9 cellular contexts compared by ENCODE assay signal in the genomic region with DNA sequence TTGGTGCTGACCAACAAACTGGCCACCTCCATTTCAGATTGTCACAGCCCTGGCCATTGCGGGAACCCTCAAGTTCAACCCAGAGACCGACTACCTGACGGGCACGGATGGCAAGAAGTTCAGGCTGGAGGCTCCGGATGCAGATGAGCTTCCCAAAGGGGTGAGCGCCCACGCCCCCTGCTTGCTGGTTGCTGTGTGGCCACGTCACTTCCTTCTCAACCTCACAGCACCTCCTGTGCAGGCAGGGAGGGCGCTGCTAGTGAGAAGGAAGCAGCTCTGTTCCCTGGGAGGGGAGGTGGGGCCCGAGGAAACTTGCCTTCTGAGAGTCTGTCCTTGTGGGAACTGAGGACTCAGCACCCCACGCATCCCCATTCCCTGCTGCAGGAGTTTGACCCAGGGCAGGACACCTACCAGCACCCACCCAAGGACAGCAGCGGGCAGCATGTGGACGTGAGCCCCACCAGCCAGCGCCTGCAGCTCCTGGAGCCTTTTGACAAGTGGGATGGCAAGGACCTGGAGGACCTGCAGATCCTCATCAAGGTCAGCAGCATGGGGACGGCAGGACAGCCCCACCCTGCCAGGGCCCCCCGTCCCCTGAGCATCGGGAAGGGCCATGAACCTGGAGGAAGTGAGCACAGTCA. TPM values are rescaled to one million over a fixed set of nuclear protein-coding genes. Genes with fewer than 3 reads are reported as not detected.
DNase-seq lines count a peak whose midpoint lies in the region; ATAC-seq and TF ChIP-seq lines count a peak whose summit lies in the region.
"Had no signal": no experiment of that assay in that cellular context is flagged by ENCODE, and none has a peak within 500 bp of the region (broad histone marks: within the 10 kb centered on the region; RNA-seq: fewer than 3 reads in every experiment).

No MANE protein-coding gene starts in this region.

- peaks cover 81% of the 10 kb centered on the region for H3K36me3 ChIP-seq in NT2/D1 (ENCODE audit: insufficient read depth, insufficient read length, low read length)
- H3K36me3 ChIP-seq in hepatocyte (replicated peaks; ENCODE audit: insufficient read depth, low read depth), result no peaks in the 10 kb centered on the region
- H3K36me3 ChIP-seq in PC-3 (ENCODE audit: low read depth, low read length), result peaks cover 24% of the 10 kb centered on the region

- BruUV-seq in PC-3 (replicated peaks; lab: Mats Ljungman, UMichigan), result no TSS peak

- peak; percentile 41 to 75 for ATAC-seq in activated T-cell treated with anti-CD3 and anti-CD28 coated beads, Interleukin-2, amount 50 U/mL, for 72 hours (replicated peaks in 1 of 2)
- ATAC-seq in PC-3, result no peak
- no peak for ATAC-seq in GM18502 (IDR thresholded peaks at IDR 0.05; ENCODE audit: poor library complexity, unreplicated experiment)

- H3F3A ChIP-seq in PC-3 (ENCODE audit: low read length, unreplicated experiment), result no peaks in the 10 kb centered on the region

- POLR2A ChIA-PET in PC-3 (lab: Charles Lee; ENCODE audit: unreplicated experiment), result no interaction called here

- H3K9me2 ChIP-seq in hepatocyte (replicated peaks; ENCODE audit: insufficient read depth) (no peaks in the 10 kb centered on the region), PC-3 (replicated peaks; ENCODE audit: low read length) (no peaks in the 10 kb centered on the region)

- peaks cover 13% of the 10 kb centered on the region for H3K4me1 Mint-ChIP-seq in activated T-cell treated with anti-CD3 and anti-CD28 coated beads, Interleukin-2, amount 50 U/mL, for 72 hours (ENCODE audit: low read depth)

- H3K9ac ChIP-seq in NT2/D1 (ENCODE audit: insufficient read length, low read depth) (peak overlapping the region; percentile 8), PC-3 (ENCODE audit: low read length) (no peak overlapping the region)

- H3K9me3 Mint-ChIP-seq in activated T-cell treated with anti-CD3 and anti-CD28 coated beads, Interleukin-2, amount 50 U/mL, for 72 hours, result no peaks in the 10 kb centered on the region
- H3K9me3 Mint-ChIP-seq: IgD-negative memory B cell had no signal

- peak overlapping the region; percentile 63 for H3K27ac Mint-ChIP-seq in activated T-cell treated with anti-CD3 and anti-CD28 coated beads, Interleukin-2, amount 50 U/mL, for 72 hours

- H4K20me1 ChIP-seq in hepatocyte (ENCODE audit: insufficient read depth, poor library complexity, severe bottlenecking), result no peaks in the 10 kb centered on the region
- H4K20me1 ChIP-seq in PC-3 (ENCODE audit: low read length), result no peaks in the 10 kb centered on the region

- DNase-seq in NT2/D1 (ENCODE audit: low read depth, low spot score) (no peak), hepatocyte (ENCODE audit: low spot score) (no peak), NCI-H345 treated with DMSO at 0.1 percent for 48 hours (lab: John Stamatoyannopoulos, UW; ENCODE audit: unreplicated experiment) (no peak), DMS53 treated with DMSO at 0.1 percent for 48 hours (lab: John Stamatoyannopoulos, UW; ENCODE audit: unreplicated experiment) (no peak), PC-3 (no peak)
- peak; percentile 52 for DNase-seq in activated T-cell treated with anti-CD3 and anti-CD28 coated beads, Interleukin-2, amount 50 U/mL, for 72 hours
- peak; percentile 32 to 49 for DNase-seq in stimulated activated CD8-positive, alpha-beta memory T cell treated with anti-CD3 and anti-CD28 coated beads, Interleukin-2, amount 100 ng/mL, for 48 hours (ENCODE audit: low read depth in 2 of 2)

- no peak overlapping the region for H3K4me3 Mint-ChIP-seq in activated T-cell treated with anti-CD3 and anti-CD28 coated beads, Interleukin-2, amount 50 U/mL, for 72 hours
- H3K4me3 Mint-ChIP-seq: IgD-negative memory B cell had no signal

- peaks cover 6% of the 10 kb centered on the region for H3K4me1 ChIP-seq in NT2/D1 (ENCODE audit: insufficient read depth, insufficient read length)
- no peaks in the 10 kb centered on the region for H3K4me1 ChIP-seq in hepatocyte (ENCODE audit: insufficient read depth)
- no peaks in the 10 kb centered on the region for H3K4me1 ChIP-seq in PC-3 (ENCODE audit: insufficient read depth, low read length)

- TF ChIP-seq CTCF in hepatocyte (IDR thresholded peaks at IDR 0.05; ENCODE audit: poor library complexity) (no peak), PC-3 (conservative IDR thresholded peaks at IDR 0.05; ENCODE audit: low read depth, low read length) (no peak)

- 91% methylated on average over 17 of the region's 17 CpGs for WGBS in hepatocyte (ENCODE audit: low lambda C conversion rate, missing lambda C conversion rate)

- no peaks in the 10 kb centered on the region for H3K27me3 Mint-ChIP-seq in activated T-cell treated with anti-CD3 and anti-CD28 coated beads, Interleukin-2, amount 50 U/mL, for 72 hours (ENCODE audit: low read depth)
- H3K27me3 Mint-ChIP-seq: IgD-negative memory B cell had no signal

- no peak overlapping the region for H2AFZ ChIP-seq in hepatocyte
- H2AFZ ChIP-seq in PC-3 (ENCODE audit: low read length), result no peak overlapping the region

- H3K36me3 Mint-ChIP-seq in activated T-cell treated with anti-CD3 and anti-CD28 coated beads, Interleukin-2, amount 50 U/mL, for 72 hours (ENCODE audit: insufficient read depth in 2 of 2), result peaks cover 2 to 7% of the 10 kb centered on the region in 2 donors

- H3K27ac ChIP-seq in hepatocyte, result peak overlapping the region; percentile 12
- H3K27ac ChIP-seq in PC-3 (ENCODE audit: low read length), result no peak overlapping the region

- H3K27me3 ChIP-seq in NT2/D1 (ENCODE audit: insufficient read depth, insufficient read length), result no peaks in the 10 kb centered on the region
- no peaks in the 10 kb centered on the region for H3K27me3 ChIP-seq in hepatocyte
- no peaks in the 10 kb centered on the region for H3K27me3 ChIP-seq in PC-3 (ENCODE audit: low read length)

- intact Hi-C loops in PC-3 (cut with micrococcal nuclease), result no loop called here

- H3K9me3 ChIP-seq in NT2/D1 (ENCODE audit: insufficient read depth, low read length) (no peaks in the 10 kb centered on the region), hepatocyte (ENCODE audit: low read depth) (no peaks in the 10 kb centered on the region), PC-3 (ENCODE audit: low read length) (no peaks in the 10 kb centered on the region)

- CTCF ChIA-PET in PC-3 (lab: Charles Lee), result no interaction called here

- H3K4me2 ChIP-seq in hepatocyte (no peak overlapping the region), PC-3 (ENCODE audit: low read length) (no peak overlapping the region)

- H3K79me2 ChIP-seq in hepatocyte (no peaks in the 10 kb centered on the region), PC-3 (ENCODE audit: low read length) (no peaks in the 10 kb centered on the region)

- H3K4me3 ChIP-seq in NT2/D1 (ENCODE audit: insufficient read length, low read depth) (no peak overlapping the region), hepatocyte (no peak overlapping the region), PC-3 (ENCODE audit: low read length) (no peak overlapping the region)

RNA-seq across cellular contexts. Expression of a gene that starts 19.3 kb away (rescaled TPM):
- 10 to 100 TPM; 11.6 to 15.6 TPM for total RNA-seq in activated T-cell treated with anti-CD3 and anti-CD28 coated beads, Interleukin-2, amount 50 U/mL, for 72 hours
- total RNA-seq in hepatocyte (14.5 and 17.5 TPM in 2 replicates), PC-3 (2014; rRNA removed) (21.2 and 30.4 TPM in 2 replicates)
- 37.4 and 41.1 TPM in 2 replicates for polyA plus RNA-seq in hepatocyte

RNA-seq across cellular contexts. Expression of a gene that starts 35.9 kb away (rescaled TPM):
- total RNA-seq in activated T-cell treated with anti-CD3 and anti-CD28 coated beads, Interleukin-2, amount 50 U/mL, for 72 hours, result not detected
- 1.7 and 2.7 TPM in 2 replicates for total RNA-seq in hepatocyte
- polyA plus RNA-seq in hepatocyte, result 5.0 and 5.4 TPM in 2 replicates
- not detected in 2 replicates for total RNA-seq in PC-3 (2014; rRNA removed)
- polyA plus RNA-seq: IgD-negative memory B cell had no signal

RNA-seq across cellular contexts. Expression of a gene that starts 56.0 kb away (rescaled TPM):
- 10 to 100 TPM; 73.3 to 74.9 TPM for total RNA-seq in activated T-cell treated with anti-CD3 and anti-CD28 coated beads, Interleukin-2, amount 50 U/mL, for 72 hours
- total RNA-seq in hepatocyte (111 and 129 TPM in 2 replicates), PC-3 (2014; rRNA removed) (118 and 130 TPM in 2 replicates)
- polyA plus RNA-seq in hepatocyte, result 167 and 196 TPM in 2 replicates

RNA-seq across cellular contexts. Expression of a gene that starts 56.4 kb away (rescaled TPM):
- total RNA-seq in activated T-cell treated with anti-CD3 and anti-CD28 coated beads, Interleukin-2, amount 50 U/mL, for 72 hours, result 10 to 100 TPM; 69.2 to 77.4 TPM
- total RNA-seq in hepatocyte (55.2 and 59.9 TPM in 2 replicates), PC-3 (2014; rRNA removed) (76.5 and 80.4 TPM in 2 replicates)
- polyA plus RNA-seq in hepatocyte, result 16.8 and 21.9 TPM in 2 replicates

Comparison
In these comparisons a context has a peak if more than half of its experiments do, and no peak if none do; other contexts are left out.
1. DNase-seq: peak in activated T-cell treated with anti-CD3 and anti-CD28 coated beads, Interleukin-2, amount 50 U/mL, for 72 hours (2 of 2) and stimulated activated CD8-positive, alpha-beta memory T cell treated with anti-CD3 and anti-CD28 coated beads, Interleukin-2, amount 100 ng/mL, for 48 hours (2 of 2); none in NT2/D1 (single experiment), hepatocyte (single experiment), NCI-H345 treated with DMSO at 0.1 percent for 48 hours (single experiment), DMS53 treated with DMSO at 0.1 percent for 48 hours (single experiment) and PC-3 (single experiment).
2. ATAC-seq: peak in activated T-cell treated with anti-CD3 and anti-CD28 coated beads, Interleukin-2, amount 50 U/mL, for 72 hours (2 of 2); none in PC-3 (single experiment) and GM18502 (single experiment).